ENCODE assay signal across 9 cellular contexts in the genomic region with DNA sequence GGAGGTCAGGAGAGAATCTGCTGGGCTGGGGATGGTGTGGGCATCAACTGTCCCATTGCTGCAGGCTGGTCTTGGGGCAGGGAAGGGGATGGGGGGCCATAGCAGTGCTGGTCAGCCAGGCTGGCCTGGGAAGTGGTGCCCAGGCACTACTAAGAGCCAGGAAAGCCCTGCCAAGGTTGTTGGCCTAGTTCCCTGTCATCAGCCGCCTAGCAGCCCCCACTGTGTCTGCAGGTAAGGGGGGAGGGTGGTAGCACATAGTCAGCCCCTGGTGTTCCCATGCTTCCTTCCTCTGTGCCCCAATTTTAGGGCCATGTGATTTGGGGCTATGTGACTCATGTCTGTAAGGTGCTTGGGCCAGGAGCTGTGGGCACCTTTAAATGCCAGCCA. TPM values are rescaled to one million over a fixed set of nuclear protein-coding genes. Genes with fewer than 3 reads are reported as not detected.
A peak's percentile ranks its signal among the peaks of the same experiment; 100 is the strongest.
DNase-seq lines count a peak whose midpoint lies in the region; ATAC-seq, FAIRE-seq and TF ChIP-seq lines count a peak whose summit lies in the region.
"Had no signal": no experiment of that assay in that cellular context is flagged by ENCODE, and none has a peak within 500 bp of the region (broad histone marks: within the 10 kb centered on the region; RNA-seq: fewer than 3 reads in every experiment).

No MANE protein-coding gene starts in this region.

- H3F3A ChIP-seq in smooth muscle cell (ENCODE audit: low read depth): peaks cover 8% of the 10 kb centered on the region

- WGBS in IMR-90 (ENCODE audit: extremely low coverage in 2 of 2, insufficient read length in 1 of 2), 2 experiments: no CpG with 5 or more reads among the region's 1 CpG
- WGBS in smooth muscle cell (ENCODE audit: low lambda C conversion rate): 69% methylated on average over 1 of the region's 1 CpG

- H2AK5ac ChIP-seq in IMR-90 (ENCODE audit: low read depth, low read length): peak overlapping the region; percentile 50

- peaks cover 28% of the 10 kb centered on the region for H3K36me3 ChIP-seq in IMR-90 (ENCODE audit: control insufficient read depth, insufficient read depth, low read length)
- peaks cover 37% of the 10 kb centered on the region for H3K36me3 ChIP-seq in lower lobe of right lung
- H3K36me3 ChIP-seq in smooth muscle cell (ENCODE audit: low read depth): no peaks in the 10 kb centered on the region

- BruUV-seq in IMR-90 (replicated peaks; lab: Mats Ljungman, UMichigan): no TSS peak

- no peak for ATAC-seq in IMR-90 (ENCODE audit: low read depth)
- no peak for ATAC-seq in lower lobe of right lung
- no peak for ATAC-seq in HG03039 (IDR thresholded peaks at IDR 0.05; ENCODE audit: unreplicated experiment)
- no peak for ATAC-seq in GM21737 (IDR thresholded peaks at IDR 0.05; ENCODE audit: unreplicated experiment)

- intact Hi-C loops in IMR-90 (cut with micrococcal nuclease) (no loop called here), lower lobe of right lung (cut with DNase I) (no loop called here)

- no peak overlapping the region for H3K14ac ChIP-seq in IMR-90 (replicated peaks; ENCODE audit: low read depth, low read length)

- H2BK20ac ChIP-seq in IMR-90 (ENCODE audit: low read depth, low read length): no peak overlapping the region

- no peak overlapping the region for H2AFZ ChIP-seq in IMR-90 (replicated peaks; ENCODE audit: low read length, poor library complexity)
- H2AFZ ChIP-seq in smooth muscle cell (ENCODE audit: low read depth): no peak overlapping the region

- peak overlapping the region; percentile 25; the same call in 1 of the 2 replicates for H3K27ac ChIP-seq in IMR-90 (ENCODE audit: insufficient read depth, low read length)
- H3K27ac ChIP-seq in angular gyrus (ENCODE audit: low read depth, low read length): peak overlapping the region; percentile 49
- H3K27ac ChIP-seq in lower lobe of right lung: peak overlapping the region; percentile 96
- H3K27ac ChIP-seq in smooth muscle cell (ENCODE audit: low read depth): peak overlapping the region; percentile 89

- H3K9me1 ChIP-seq in IMR-90 (ENCODE audit: insufficient read depth, low read length): peaks cover 23% of the 10 kb centered on the region

- H4K91ac ChIP-seq in IMR-90 (ENCODE audit: insufficient read depth, low read depth, low read length): peak overlapping the region; percentile 45; the same call in 1 of the 2 replicates

- dilution Hi-C loops in IMR-90 (cut with HindIII; ENCODE audit: low sequenced_read_pairs, unreplicated experiment): no loop called here

- in situ Hi-C loops in IMR-90 (cut with MboI; ENCODE audit: low sequenced_read_pairs): no loop called here

- no peak overlapping the region for H4K5ac ChIP-seq in IMR-90 (ENCODE audit: low read depth, low read length)

- peak overlapping the region; percentile 59; the same call in 1 of the 2 replicates for H3K23ac ChIP-seq in IMR-90 (ENCODE audit: low read depth, low read length)

- no peak for TF ChIP-seq CTCF in IMR-90 (conservative IDR thresholded peaks at IDR 0.05; ENCODE audit: low read depth, low read length)
- no peak for TF ChIP-seq CTCF in lower lobe of right lung (IDR thresholded peaks at IDR 0.05)
- no peak for TF ChIP-seq CTCF in smooth muscle cell (IDR thresholded peaks at IDR 0.05; ENCODE audit: borderline replicate concordance, insufficient read depth, poor library complexity, severe bottlenecking)

- CTCF ChIA-PET in IMR-90 (lab: Yijun Ruan, JAX): no interaction called here

- no peak overlapping the region for H3K56ac ChIP-seq in IMR-90 (ENCODE audit: extremely low read depth, insufficient read depth, low read length)

- no peak for DNase-seq in IMR-90
- DNase-seq in lower lobe of right lung: no peak
- no peak for DNase-seq in smooth muscle cell (lab: John Stamatoyannopoulos, UW; ENCODE audit: unreplicated experiment)
- no peak for DNase-seq in frontal cortex (ENCODE audit: low spot score in 2 of 2)
- no peak for DNase-seq in mesenteric fat pad (ENCODE audit: low spot score)

- POLR2A ChIA-PET in IMR-90 (lab: Charles Lee; ENCODE audit: unreplicated experiment): no interaction called here

- peaks cover 65% of the 10 kb centered on the region for H3K79me2 ChIP-seq in smooth muscle cell (ENCODE audit: low read depth)

- no peak overlapping the region; the same call in 2 of the 3 replicates for H2BK15ac ChIP-seq in IMR-90 (ENCODE audit: low read depth, low read length)

- H3K18ac ChIP-seq in IMR-90 (ENCODE audit: low read depth, low read length): no peak overlapping the region

- H3K9me3 ChIP-seq in IMR-90 (ENCODE audit: control insufficient read depth, insufficient read depth, low read length) (no peaks in the 10 kb centered on the region), lower lobe of right lung (no peaks in the 10 kb centered on the region), smooth muscle cell (replicated peaks; ENCODE audit: low read depth) (no peaks in the 10 kb centered on the region)

- TF ChIP-seq POLR2A in IMR-90 (IDR thresholded peaks at IDR 0.05; ENCODE audit: low read depth, low read length): no peak

- no peak overlapping the region for H2AK9ac ChIP-seq in IMR-90 (replicated peaks; ENCODE audit: low read depth, low read length, poor library complexity)

- H2BK120ac ChIP-seq in IMR-90 (ENCODE audit: low read depth, low read length): 0 out of 2 replicates have a peak overlapping the region, but pooled peaks have one; percentile 24

- H4K20me1 ChIP-seq in IMR-90 (ENCODE audit: insufficient read depth, low read length): peaks cover 69% of the 10 kb centered on the region
- H4K20me1 ChIP-seq in smooth muscle cell (ENCODE audit: low read depth): peaks cover 78% of the 10 kb centered on the region

- peak overlapping the region; percentile 18 for H3K4ac ChIP-seq in IMR-90 (ENCODE audit: low read depth, low read length)

- H3K27me3 ChIP-seq in IMR-90 (ENCODE audit: control insufficient read depth, insufficient read depth, low read length) (no peaks in the 10 kb centered on the region), lower lobe of right lung (ENCODE audit: low read depth) (no peaks in the 10 kb centered on the region), smooth muscle cell (ENCODE audit: low read depth) (no peaks in the 10 kb centered on the region)

- H3K4me2 ChIP-seq in IMR-90 (ENCODE audit: low read depth, low read length) (peak overlapping the region; percentile 12; the same call in 1 of the 2 replicates), smooth muscle cell (peak overlapping the region; percentile 99)

- no peak for FAIRE-seq in frontal cortex (lab: Jason Lieb, UNC)

- H3K4me3 ChIP-seq in IMR-90 (ENCODE audit: insufficient read depth, low read depth, low read length) (no peak overlapping the region), lower lobe of right lung (peak overlapping the region; percentile 33), smooth muscle cell (no peak overlapping the region)

- H3K9ac ChIP-seq in IMR-90 (ENCODE audit: low read depth, low read length) (no peak overlapping the region), smooth muscle cell (ENCODE audit: low read depth) (peak overlapping the region; percentile 17)

- H3K79me1 ChIP-seq in IMR-90 (ENCODE audit: low read depth in 1 of 2, low read length in 2 of 2): peaks cover 59 to 94% of the 10 kb centered on the region in 2 experiments

- H3K4me1 ChIP-seq in IMR-90 (ENCODE audit: control insufficient read depth, insufficient read depth, low read length): peaks cover 59% of the 10 kb centered on the region
- peaks cover 83% of the 10 kb centered on the region for H3K4me1 ChIP-seq in lower lobe of right lung
- H3K4me1 ChIP-seq in smooth muscle cell (ENCODE audit: low read depth): peaks cover 76% of the 10 kb centered on the region

- H2BK5ac ChIP-seq in IMR-90 (ENCODE audit: low read depth, low read length, poor library complexity, severe bottlenecking): no peak overlapping the region

- peak overlapping the region in 1 of 2 experiments; percentile 10; a peak in 1 of 4 replicates for H4K8ac ChIP-seq in IMR-90 (ENCODE audit: low read depth in 2 of 2, low read length in 2 of 2)

- no peak for TF ChIP-seq RAD21 in IMR-90 (IDR thresholded peaks at IDR 0.05; ENCODE audit: low read length)

TF ChIP-seq in IMR-90, 13 proteins besides CTCF, POLR2A, EP300 and RAD21:
- no peak for TF ChIP-seq MXI1 (IDR thresholded peaks at IDR 0.05; ENCODE audit: borderline replicate concordance, low read depth, low read length)
- no peak for TF ChIP-seq FOS (IDR thresholded peaks at IDR 0.05; ENCODE audit: low read depth, low read length)
TF ChIP-seq in IMR-90: peak in this region for 0.

RNA-seq across cellular contexts. Expression of gene GJD3, which starts 17.8 kb away (rescaled TPM):
- total RNA-seq in IMR-90 (2012; rRNA removed) (not detected in 2 replicates), lower lobe of right lung (3.1 TPM), smooth muscle cell (not detected in 2 replicates), frontal cortex (not detected), mesenteric fat pad (0.77 TPM)
- polyA plus RNA-seq in IMR-90 (2012; rRNA removed) (0.10 and 0.39 TPM in 2 replicates), smooth muscle cell (0.27 and 0.30 TPM in 2 replicates)
- 0.11 and 1.0 TPM in 2 replicates for polyA plus RNA-seq in IMR-90 (2012; cell fraction: cytosol; rRNA removed)
- polyA plus RNA-seq in IMR-90 (2012; cell fraction: nucleus; rRNA removed; ENCODE audit: low replicate concordance): 0.80 and 0.91 TPM in 2 replicates
- total RNA-seq: kidney epithelial cell had no signal

RNA-seq across cellular contexts. Expression of gene RARA, which starts 37.8 kb away (rescaled TPM):
- total RNA-seq in IMR-90 (2012; rRNA removed): 7.2 and 9.0 TPM in 2 replicates
- polyA plus RNA-seq in IMR-90 (2012; rRNA removed): 12.7 and 13.6 TPM in 2 replicates
- 11.3 and 18.9 TPM in 2 replicates for polyA plus RNA-seq in IMR-90 (2012; cell fraction: cytosol; rRNA removed)
- 11.5 and 14.7 TPM in 2 replicates for polyA plus RNA-seq in IMR-90 (2012; cell fraction: nucleus; rRNA removed; ENCODE audit: low replicate concordance)
- total RNA-seq in lower lobe of right lung: 82.6 TPM
- total RNA-seq in smooth muscle cell: 13.6 and 22.5 TPM in 2 replicates
- polyA plus RNA-seq in smooth muscle cell: 21.6 and 22.1 TPM in 2 replicates
- 4.9 TPM for total RNA-seq in frontal cortex
- total RNA-seq in mesenteric fat pad: 70.3 TPM

RNA-seq across cellular contexts. Expression of gene CDC6, which starts 59.1 kb away (rescaled TPM):
- total RNA-seq in IMR-90 (2012; rRNA removed) (25.6 and 27.8 TPM in 2 replicates), lower lobe of right lung (2.3 TPM), smooth muscle cell (10.4 and 15.1 TPM in 2 replicates), frontal cortex (2.4 TPM), mesenteric fat pad (2.4 TPM)
- polyA plus RNA-seq in IMR-90 (2012; rRNA removed) (13.8 and 15.3 TPM in 2 replicates), smooth muscle cell (5.2 and 5.5 TPM in 2 replicates)
- 4.2 and 16.4 TPM in 2 replicates for polyA plus RNA-seq in IMR-90 (2012; cell fraction: cytosol; rRNA removed)
- 3.9 and 9.1 TPM in 2 replicates for polyA plus RNA-seq in IMR-90 (2012; cell fraction: nucleus; rRNA removed; ENCODE audit: low replicate concordance)

Comparison
In these comparisons a context has a peak if more than half of its experiments do, and no peak if none do; other contexts are left out.
1. H3K27ac ChIP-seq: peak in every context shown above with its lines; median percentile 96 in lower lobe of right lung; 89 in smooth muscle cell; 49 in angular gyrus; 25 in IMR-90.